ENCODE assay signal across 28 cellular contexts in genomic region chr16:8417145-8417544, GRCh38.
"Had no signal": no experiment of that assay in that cellular context is flagged by ENCODE, and none has a peak within 500 bp of the region (broad histone marks: within the 10 kb centered on the region; RNA-seq: fewer than 3 reads in every experiment).

No MANE protein-coding gene starts in this region.

- H3K27me3 ChIP-seq: colonic mucosa, esophagus muscularis mucosa, esophagus squamous epithelium, foreskin keratinocyte, gastrocnemius medialis, gastroesophageal sphincter, heart left ventricle had no signal

- H3K27ac ChIP-seq: colonic mucosa, coronary artery, dorsolateral prefrontal cortex, epithelial cell of prostate, esophagus muscularis mucosa, esophagus squamous epithelium, foreskin keratinocyte, gastrocnemius medialis, gastroesophageal sphincter, heart left ventricle, heart right ventricle had no signal

- H3K4me1 ChIP-seq: colonic mucosa, esophagus muscularis mucosa, esophagus squamous epithelium, foreskin keratinocyte, gastrocnemius medialis, gastroesophageal sphincter, heart left ventricle, heart right ventricle had no signal

- ATAC-seq: effector memory CD8-positive, alpha-beta T cell; esophagus mucosa; foreskin keratinocyte; gastrocnemius medialis; gastroesophageal sphincter; heart left ventricle; heart right ventricle had no signal

- FAIRE-seq: colon, endometrium, endothelial cell of umbilical vein, frontal cortex had no signal

- H3K36me3 ChIP-seq: colonic mucosa, esophagus muscularis mucosa, esophagus squamous epithelium, gastrocnemius medialis, gastroesophageal sphincter, heart left ventricle, heart right ventricle had no signal

- H3K4me3 ChIP-seq: colonic mucosa, coronary artery, dorsolateral prefrontal cortex, esophagus muscularis mucosa, esophagus squamous epithelium, gastrocnemius medialis, gastroesophageal sphincter, heart left ventricle, heart right ventricle had no signal

- DNase-seq: colonic mucosa; cortex of kidney; dermis blood vessel endothelial cell; dorsolateral prefrontal cortex; effector CD4-positive, alpha-beta T cell; effector CD8-positive, alpha-beta T cell; effector memory CD4-positive, alpha-beta T cell; effector memory CD8-positive, alpha-beta T cell; endodermal cell; erythroblast; esophagus squamous epithelium; foreskin fibroblast; foreskin keratinocyte; foreskin melanocyte; gastrocnemius medialis; glutamatergic neuron; head of caudate nucleus; heart left ventricle; heart right ventricle had no signal

- H3K9me3 ChIP-seq: colonic mucosa, esophagus muscularis mucosa, esophagus squamous epithelium, gastrocnemius medialis, gastroesophageal sphincter had no signal
